8 cellular contexts compared by ENCODE assay signal in the genomic region with DNA sequence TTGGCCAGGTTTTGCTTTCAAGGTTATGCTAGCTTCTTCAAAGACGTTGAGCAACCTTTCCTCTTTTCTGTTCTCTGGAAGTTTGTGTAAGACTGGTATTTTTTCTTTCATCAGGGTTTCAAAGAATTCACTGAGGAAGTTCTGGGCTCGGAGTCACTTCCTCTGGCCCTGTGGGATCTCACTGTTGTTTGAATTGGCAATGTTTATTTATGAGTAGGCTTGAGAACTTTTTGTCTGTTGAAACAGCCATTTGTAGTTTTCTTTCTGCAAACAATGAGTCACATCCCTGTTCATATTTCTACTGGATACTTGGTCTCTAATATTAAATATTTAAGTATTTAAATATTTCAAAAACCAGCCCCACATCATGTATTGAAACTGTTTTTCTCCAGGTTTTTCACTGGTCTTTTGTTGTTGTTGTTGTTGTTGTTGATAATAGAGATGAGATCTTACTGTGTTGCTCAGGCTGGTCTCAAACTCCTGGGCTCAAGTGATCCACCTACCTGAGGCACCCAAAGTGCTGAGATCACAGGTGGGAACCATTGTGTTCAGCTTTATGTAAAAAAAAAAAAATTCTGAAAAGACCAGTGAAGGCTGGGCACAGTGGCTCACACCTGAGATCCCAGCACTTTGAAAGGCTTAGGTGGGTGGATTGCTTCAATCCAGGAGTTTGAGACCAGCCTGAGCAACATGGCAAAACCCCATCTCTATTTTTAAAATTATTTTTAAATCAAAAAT. TPM values are rescaled to one million over a fixed set of nuclear protein-coding genes. Genes with fewer than 3 reads are reported as not detected.
DNase-seq lines count a peak whose midpoint lies in the region; ATAC-seq and TF ChIP-seq lines count a peak whose summit lies in the region.

No MANE protein-coding gene starts in this region.

- peak overlapping the region; percentile 48 for H2BK15ac ChIP-seq in mesenchymal stem cell (ENCODE audit: low read depth, poor library complexity, severe bottlenecking)

- H3K27ac ChIP-seq in PC-3 (ENCODE audit: low read length) (peak overlapping the region; percentile 98), mesenchymal stem cell (ENCODE audit: low read length, poor library complexity, severe bottlenecking) (peak overlapping the region; percentile 93), MM.1S (ENCODE audit: low read length) (no peak overlapping the region)

- H3K27me3 ChIP-seq in PC-3 (ENCODE audit: low read length) (no peaks in the 10 kb centered on the region), mesenchymal stem cell (ENCODE audit: control insufficient read depth in 1 of 2, insufficient read depth in 1 of 2, low read length in 2 of 2) (no peaks in the 10 kb centered on the region), MM.1S (replicated peaks; ENCODE audit: insufficient read depth, low read length) (no peaks in the 10 kb centered on the region)

- no peaks in the 10 kb centered on the region for H3K36me3 ChIP-seq in PC-3 (ENCODE audit: low read depth, low read length)
- H3K36me3 ChIP-seq in mesenchymal stem cell (ENCODE audit: control insufficient read depth in 1 of 2, insufficient read depth in 2 of 2, low read depth in 1 of 2, low read length in 2 of 2), result no peaks in the 10 kb centered on the region
- no peaks in the 10 kb centered on the region for H3K36me3 ChIP-seq in MM.1S (replicated peaks; ENCODE audit: insufficient read depth, low read length)

- H3K18ac ChIP-seq in mesenchymal stem cell (ENCODE audit: low read depth in 1 of 2, low read length in 2 of 2), result peak overlapping the region; percentile 48 to 86

- H2BK5ac ChIP-seq in mesenchymal stem cell (ENCODE audit: low read depth, low read length, poor library complexity, severe bottlenecking), result peak overlapping the region; percentile 89

- CTCF ChIA-PET in PC-3 (lab: Charles Lee), result no interaction called here

- peak overlapping the region in 1 of 2 experiments; percentile 91 for H3K4ac ChIP-seq in mesenchymal stem cell (ENCODE audit: low read depth in 1 of 2, low read length in 2 of 2)

- peak overlapping the region; percentile 97 for H2BK120ac ChIP-seq in mesenchymal stem cell (ENCODE audit: low read depth, low read length)

- H3K4me2 ChIP-seq in PC-3 (ENCODE audit: low read length) (peak overlapping the region; percentile 80), mesenchymal stem cell (ENCODE audit: low read length, poor library complexity, severe bottlenecking) (peak overlapping the region; percentile 6), MM.1S (ENCODE audit: low read depth, low read length) (no peak overlapping the region)

- intact Hi-C loops in PC-3 (cut with micrococcal nuclease), result loop anchor here (5.0 kb wide), 1 partner anchor 39 kb away; a partner anchor contains a TSS

- H3F3A ChIP-seq in PC-3 (ENCODE audit: low read length, unreplicated experiment), result peaks cover 8% of the 10 kb centered on the region
- peaks cover 14% of the 10 kb centered on the region for H3F3A ChIP-seq in MM.1S (ENCODE audit: insufficient read depth, low read length)

- DNase-seq in EL (peak; percentile 96), PC-3 (peak; percentile 95), dedifferentiated amniotic fluid mesenchymal stem cell (ENCODE audit: extremely low spot score) (peak; percentile 89), mesenchymal stem cell (peak; percentile 99), MM.1S (no peak)

- H3K9ac ChIP-seq in PC-3 (ENCODE audit: low read length) (peak overlapping the region; percentile 81), mesenchymal stem cell (ENCODE audit: low read length) (peak overlapping the region; percentile 76), MM.1S (ENCODE audit: low read length) (no peak overlapping the region)

- H2BK12ac ChIP-seq in mesenchymal stem cell (ENCODE audit: low read length in 2 of 2), result peak overlapping the region in 1 of 2 experiments; percentile 99

- peak overlapping the region; percentile 75 for H4K91ac ChIP-seq in mesenchymal stem cell (ENCODE audit: low read length)

- peaks cover 51% of the 10 kb centered on the region for H3K4me1 ChIP-seq in PC-3 (ENCODE audit: insufficient read depth, low read length)
- peaks cover 5% of the 10 kb centered on the region for H3K4me1 ChIP-seq in mesenchymal stem cell (ENCODE audit: control insufficient read depth, insufficient read depth, low read depth, low read length)
- peaks cover 24% of the 10 kb centered on the region for H3K4me1 ChIP-seq in MM.1S (ENCODE audit: low read length)

- ATAC-seq in PC-3 (peak; percentile 87), GM19397 (IDR thresholded peaks at IDR 0.05; ENCODE audit: unreplicated experiment) (no peak), GM21367 (IDR thresholded peaks at IDR 0.05; ENCODE audit: unreplicated experiment) (no peak), HG02763 (IDR thresholded peaks at IDR 0.05; ENCODE audit: unreplicated experiment) (no peak)

- POLR2A ChIA-PET in PC-3 (lab: Charles Lee; ENCODE audit: unreplicated experiment), result no interaction called here

- peak overlapping the region; percentile 80 for H4K8ac ChIP-seq in mesenchymal stem cell (ENCODE audit: low read length)

- H2AK5ac ChIP-seq in mesenchymal stem cell (ENCODE audit: low read length, severe bottlenecking), result no peak overlapping the region

- H2AFZ ChIP-seq in PC-3 (ENCODE audit: low read length) (no peak overlapping the region), mesenchymal stem cell (ENCODE audit: low read depth, low read length) (no peak overlapping the region), MM.1S (ENCODE audit: low read length) (no peak overlapping the region)

- TF ChIP-seq CTCF in PC-3 (conservative IDR thresholded peaks at IDR 0.05; ENCODE audit: low read depth, low read length) (no peak), MM.1S (IDR thresholded peaks at IDR 0.05; ENCODE audit: low read length) (no peak)

- H3K4me3 ChIP-seq in PC-3 (ENCODE audit: low read length) (peak overlapping the region; percentile 41; the same call in 1 of the 2 replicates), mesenchymal stem cell (ENCODE audit: insufficient read depth in 1 of 2, low read depth in 1 of 2, low read length in 2 of 2) (no peak overlapping the region), MM.1S (ENCODE audit: low read length) (no peak overlapping the region)

- H3K9me2 ChIP-seq in PC-3 (replicated peaks; ENCODE audit: low read length), result no peaks in the 10 kb centered on the region
- H3K9me2 ChIP-seq in MM.1S (replicated peaks; ENCODE audit: insufficient read depth, low read length), result no peaks in the 10 kb centered on the region

- H3K23ac ChIP-seq in mesenchymal stem cell (ENCODE audit: low read length in 2 of 2), result no peak overlapping the region

- no peaks in the 10 kb centered on the region for H4K20me1 ChIP-seq in PC-3 (ENCODE audit: low read length)
- H4K20me1 ChIP-seq in MM.1S (ENCODE audit: insufficient read depth, low read length), result no peaks in the 10 kb centered on the region

- no peaks in the 10 kb centered on the region for H3K9me3 ChIP-seq in PC-3 (ENCODE audit: low read length)
- no peaks in the 10 kb centered on the region for H3K9me3 ChIP-seq in mesenchymal stem cell (ENCODE audit: control insufficient read depth, low read length)
- no peaks in the 10 kb centered on the region for H3K9me3 ChIP-seq in MM.1S (replicated peaks; ENCODE audit: insufficient read depth, low read length)

- no peak overlapping the region for H3K14ac ChIP-seq in mesenchymal stem cell (ENCODE audit: low read length in 2 of 2)

- 0% methylated on average over 2 of the region's 2 CpGs for WGBS in mesenchymal stem cell

- no peaks in the 10 kb centered on the region for H3K79me2 ChIP-seq in PC-3 (ENCODE audit: low read length)
- H3K79me2 ChIP-seq in MM.1S (ENCODE audit: low read length), result no peaks in the 10 kb centered on the region

- no peaks in the 10 kb centered on the region for H3K79me1 ChIP-seq in mesenchymal stem cell (replicated peaks; ENCODE audit: low read length, poor library complexity, severe bottlenecking)

- no TSS peak for BruUV-seq in PC-3 (replicated peaks; lab: Mats Ljungman, UMichigan)

RNA-seq across cellular contexts. Expression of a gene that starts 26.9 kb away (rescaled TPM):
- total RNA-seq in PC-3 (2014; rRNA removed), result 1.3 and 1.6 TPM in 2 replicates
- 19.4 TPM for polyA plus RNA-seq in mesenchymal stem cell (2013, experiment 1 of 2)
- 19.1 TPM for polyA plus RNA-seq in mesenchymal stem cell (2013, experiment 2 of 2)

RNA-seq across cellular contexts. Expression of a gene that starts 36.7 kb away (rescaled TPM):
- total RNA-seq in PC-3 (2014; rRNA removed), result 0.04 and 0.12 TPM in 2 replicates
- polyA plus RNA-seq in mesenchymal stem cell (2013, experiment 1 of 2), result 181 TPM
- polyA plus RNA-seq in mesenchymal stem cell (2013, experiment 2 of 2), result 135 TPM
